19 cellular contexts compared by ENCODE assay signal in genomic region chrX:95505721-95506120, GRCh38.
DNase-seq lines count a peak whose midpoint lies in the region; ATAC-seq and TF ChIP-seq lines count a peak whose summit lies in the region.
"Had no signal": no experiment of that assay in that cellular context is flagged by ENCODE, and none has a peak within 500 bp of the region (broad histone marks: within the 10 kb centered on the region; RNA-seq: fewer than 3 reads in every experiment).

No MANE protein-coding gene starts in this region.

- DNase-seq in Caki2 (ENCODE audit: low read depth) (peak; percentile 4), HPDE6-E6E7 (ENCODE audit: extremely low spot score) (peak; percentile 3), WTC11 (ENCODE audit: low spot score) (no peak), iPS-NIHi7 (ENCODE audit: extremely low spot score) (peak; percentile 43), spleen (no peak)
- DNase-seq: activated CD4-positive, alpha-beta T cell treated with anti-CD3 and anti-CD28 coated beads, Interleukin-2, amount 50 U/mL, for 1 hour; body of pancreas; kidney glomerular epithelial cell; NCI-H146; NCI-H345; nucleus accumbens; stimulated activated CD4-positive, alpha-beta T cell treated with anti-CD3 and anti-CD28 coated beads, Interleukin-4, amount 100 ng/mL, for 1 hour had no signal

- no peaks in the 10 kb centered on the region for H3K36me3 Mint-ChIP-seq in WTC11
- H3K36me3 Mint-ChIP-seq: activated naive CD4-positive, alpha-beta T cell treated with anti-CD3 and anti-CD28 coated beads, Interleukin-2, amount 50 U/mL, for 24 hours had no signal

- H3K4me1 Mint-ChIP-seq in WTC11 = peaks cover 9% of the 10 kb centered on the region
- H3K4me1 Mint-ChIP-seq: activated naive CD4-positive, alpha-beta T cell treated with anti-CD3 and anti-CD28 coated beads, Interleukin-2, amount 50 U/mL, for 24 hours had no signal

- ATAC-seq in WTC11 (peak; percentile 87), HG03175 (IDR thresholded peaks at IDR 0.05; ENCODE audit: unreplicated experiment) (no peak), GM21381 (IDR thresholded peaks at IDR 0.05; ENCODE audit: unreplicated experiment) (no peak), GM21737 (IDR thresholded peaks at IDR 0.05; ENCODE audit: unreplicated experiment) (no peak)
- ATAC-seq: body of pancreas had no signal

- TF ChIP-seq POLR2A in spleen (IDR thresholded peaks at IDR 0.05) = no peak

- POLR2A ChIA-PET in WTC11 (lab: Charles Lee) = no interaction called here

- no peaks in the 10 kb centered on the region for H3K36me3 ChIP-seq in spleen
- H3K36me3 ChIP-seq: esophagus muscularis mucosa, suprapubic skin had no signal

- H3K27ac ChIP-seq in spleen = no peak overlapping the region
- H3K27ac ChIP-seq: body of pancreas, esophagus muscularis mucosa, SK-N-MC, suprapubic skin had no signal

- H3K9me3 Mint-ChIP-seq in WTC11 = no peaks in the 10 kb centered on the region
- H3K9me3 Mint-ChIP-seq: activated naive CD4-positive, alpha-beta T cell treated with anti-CD3 and anti-CD28 coated beads, Interleukin-2, amount 50 U/mL, for 24 hours had no signal

- H3K4me3 Mint-ChIP-seq in WTC11 = no peak overlapping the region
- H3K4me3 Mint-ChIP-seq: activated naive CD4-positive, alpha-beta T cell treated with anti-CD3 and anti-CD28 coated beads, Interleukin-2, amount 50 U/mL, for 24 hours had no signal

- CTCF ChIA-PET in WTC11 (lab: Charles Lee) = interaction anchor here (0.6 to 1.4 kb wide), 3 partner anchors 187 to 259 kb away, joined by 3 to 5 read pairs (median 3); no protein-coding TSS in a partner anchor

- intact Hi-C loops in spleen (cut with DNase I; ENCODE audit: low total_unique reads) = no loop called here

- TF ChIP-seq CTCF in WTC11 (IDR thresholded peaks at IDR 0.05) (no peak), spleen (IDR thresholded peaks at IDR 0.05 in 8 of 11, conservative IDR thresholded peaks at IDR 0.05 in 3 of 11) (no peak)

- peaks cover 4% of the 10 kb centered on the region; the same call in 1 of the 2 replicates for H3K27me3 Mint-ChIP-seq in WTC11 (ENCODE audit: low read depth)
- H3K27me3 Mint-ChIP-seq: activated naive CD4-positive, alpha-beta T cell treated with anti-CD3 and anti-CD28 coated beads, Interleukin-2, amount 50 U/mL, for 24 hours had no signal

- in situ Hi-C loops in Caki2 (cut with HindIII; ENCODE audit: low pct_unique_long_range_greater_than_20kb, low sequenced_read_pairs) = no loop called here

- no peaks in the 10 kb centered on the region for H3K4me1 ChIP-seq in spleen
- H3K4me1 ChIP-seq: body of pancreas, esophagus muscularis mucosa, suprapubic skin had no signal

- no peak overlapping the region for H3K4me3 ChIP-seq in spleen
- H3K4me3 ChIP-seq: body of pancreas, esophagus muscularis mucosa, SK-N-MC, suprapubic skin had no signal

- H3K27ac Mint-ChIP-seq in WTC11 = no peak overlapping the region
- H3K27ac Mint-ChIP-seq: activated naive CD4-positive, alpha-beta T cell treated with anti-CD3 and anti-CD28 coated beads, Interleukin-2, amount 50 U/mL, for 24 hours had no signal

- H3K27me3 ChIP-seq in spleen (replicated peaks in 1 of 7) = no peaks in the 10 kb centered on the region
- H3K27me3 ChIP-seq: body of pancreas, esophagus muscularis mucosa, suprapubic skin had no signal

- peaks cover 0 to 18% (median 6%) of the 10 kb centered on the region in 8 donors for H3K9me3 ChIP-seq in spleen
- H3K9me3 ChIP-seq: body of pancreas, esophagus muscularis mucosa, suprapubic skin had no signal

TF ChIP-seq in WTC11, 78 proteins besides CTCF, POLR2A, EP300 and RAD21:
- TF ChIP-seq MXD4 (CRISPR knock-in tag; IDR thresholded peaks at IDR 0.05; ENCODE audit: borderline replicate concordance) (no peak), NR1H2 (CRISPR knock-in tag; IDR thresholded peaks at IDR 0.05) (no peak), ZNF425 (CRISPR knock-in tag; conservative IDR thresholded peaks at IDR 0.05) (no peak), ZNF263 (CRISPR knock-in tag; IDR thresholded peaks at IDR 0.05; ENCODE audit: low read depth) (no peak), E2F1 (CRISPR knock-in tag; IDR thresholded peaks at IDR 0.05) (no peak), CREM (CRISPR knock-in tag; IDR thresholded peaks at IDR 0.05) (no peak), CDX4 (CRISPR knock-in tag; IDR thresholded peaks at IDR 0.05; ENCODE audit: borderline replicate concordance) (no peak), FOXJ3 (CRISPR knock-in tag; IDR thresholded peaks at IDR 0.05; ENCODE audit: borderline replicate concordance) (no peak), SOX15 (CRISPR knock-in tag; IDR thresholded peaks at IDR 0.05) (no peak), SMAD4 (CRISPR knock-in tag; IDR thresholded peaks at IDR 0.05) (no peak), NFYB (CRISPR knock-in tag; conservative IDR thresholded peaks at IDR 0.05; ENCODE audit: low read depth) (no peak), AFF4 (CRISPR knock-in tag; IDR thresholded peaks at IDR 0.05; ENCODE audit: borderline replicate concordance) (no peak), USF1 (CRISPR knock-in tag; IDR thresholded peaks at IDR 0.05) (no peak), ATF1 (CRISPR knock-in tag; IDR thresholded peaks at IDR 0.05) (no peak), ZBTB21 (CRISPR knock-in tag; IDR thresholded peaks at IDR 0.05; ENCODE audit: borderline replicate concordance) (no peak), SMAD3 (CRISPR knock-in tag; IDR thresholded peaks at IDR 0.05; ENCODE audit: borderline replicate concordance) (no peak), ZNF671 (CRISPR knock-in tag; IDR thresholded peaks at IDR 0.05) (no peak)
TF ChIP-seq in WTC11: peak in this region for 0.

Comparison
In these comparisons a context has a peak if more than half of its experiments do, and no peak if none do; other contexts are left out.
1. DNase-seq: peak in Caki2 (single experiment), HPDE6-E6E7 (single experiment) and iPS-NIHi7 (single experiment); none in WTC11 (single experiment) and spleen (single experiment).